In genomic region chr7:138226851-138227250, GRCh38 we compare ENCODE assay signal across 26 cellular contexts.
"Had no signal": no experiment of that assay in that cellular context is flagged by ENCODE, and none has a peak within 500 bp of the region (broad histone marks: within the 10 kb centered on the region; RNA-seq: fewer than 3 reads in every experiment).

No MANE protein-coding gene starts in this region.

- H3K36me3 Mint-ChIP-seq: activated CD4-positive, alpha-beta memory T cell treated with anti-CD3 and anti-CD28 coated beads for 36 hours had no signal

- H3K27ac ChIP-seq: ascending aorta, body of pancreas, Peyer's patch, RWPE1, SJCRH30, VCaP had no signal

- H3K9ac ChIP-seq: SK-N-SH had no signal

- H3K4me1 Mint-ChIP-seq: activated CD4-positive, alpha-beta T cell treated with anti-CD3 and anti-CD28 coated beads, Interleukin-2, amount 10 ng/mL, durations not matched to agents 7 days and 5 days had no signal

- H3K27ac Mint-ChIP-seq: activated CD4-positive, alpha-beta memory T cell treated with anti-CD3 and anti-CD28 coated beads for 36 hours; activated CD4-positive, alpha-beta T cell treated with anti-CD3 and anti-CD28 coated beads, Interleukin-2, amount 10 ng/mL, durations not matched to agents 7 days and 5 days; activated naive CD4-positive, alpha-beta T cell treated with anti-CD3 and anti-CD28 coated beads, Interleukin-2, amount 50 U/mL, for 72 hours; activated naive CD8-positive, alpha-beta T cell treated with anti-CD3 and anti-CD28 coated beads, Interleukin-2, amount 50 U/mL, for 24 hours had no signal

- H3K36me3 ChIP-seq: ascending aorta, Peyer's patch, SJCRH30 had no signal

- H3K4me3 ChIP-seq: ascending aorta, body of pancreas, Peyer's patch, SJCRH30 had no signal

- H3K27me3 ChIP-seq: ascending aorta, body of pancreas, Peyer's patch, SJCRH30 had no signal

- H3K4me1 ChIP-seq: ascending aorta, body of pancreas, Peyer's patch, SJCRH30 had no signal

- H3K27me3 Mint-ChIP-seq: activated CD4-positive, alpha-beta T cell treated with anti-CD3 and anti-CD28 coated beads, Interleukin-2, amount 10 ng/mL, durations not matched to agents 7 days and 5 days; activated naive CD8-positive, alpha-beta T cell treated with anti-CD3 and anti-CD28 coated beads, Interleukin-2, amount 50 U/mL, for 24 hours had no signal

- DNase-seq: activated CD4-positive, alpha-beta memory T cell treated with anti-CD3 and anti-CD28 coated beads for 36 hours; activated CD4-positive, alpha-beta T cell treated with anti-CD3 and anti-CD28 coated beads, Interleukin-2, amount 10 ng/mL, durations not matched to agents 7 days and 5 days; activated CD4-positive, CD25-positive, alpha-beta regulatory T cell; activated CD8-positive, alpha-beta memory T cell treated with anti-CD3 and anti-CD28 coated beads for 24 hours; activated effector memory CD4-positive, alpha-beta T cell treated with anti-CD3 and anti-CD28 coated beads, Interleukin-2, amount 50 U/mL, for 16 hours; activated naive CD4-positive, alpha-beta T cell treated with Interleukin-2 at 50 U/mL for 16 hours; activated naive CD8-positive, alpha-beta T cell treated with anti-CD3 and anti-CD28 coated beads, Interleukin-2, amount 50 U/mL, for 24 hours; activated T-cell treated with anti-CD3 and anti-CD28 coated beads, Interleukin-2, amount 50 U/mL, for 4 hours; amniotic stem cell; body of pancreas; Karpas-422; MM.1S; NCI-H1105 treated with DMSO at 0.1 percent for 48 hours; NCI-H1436 treated with DMSO at 0.1 percent for 48 hours; NCI-H187; NCI-H2081 treated with DMSO at 0.1 percent for 48 hours; NCI-H510A treated with DMSO at 0.1 percent for 48 hours; Peyer's patch; Right ventricle myocardium superior; SJCRH30; T-helper 1 cell had no signal

- H3K4me3 Mint-ChIP-seq: activated CD4-positive, alpha-beta memory T cell treated with anti-CD3 and anti-CD28 coated beads for 36 hours; activated CD4-positive, alpha-beta T cell treated with anti-CD3 and anti-CD28 coated beads, Interleukin-2, amount 10 ng/mL, durations not matched to agents 7 days and 5 days; activated naive CD8-positive, alpha-beta T cell treated with anti-CD3 and anti-CD28 coated beads, Interleukin-2, amount 50 U/mL, for 24 hours; activated T-cell treated with anti-CD3 and anti-CD28 coated beads, Interleukin-2, amount 50 U/mL, for 4 hours had no signal

- H3K9me3 Mint-ChIP-seq: activated CD4-positive, alpha-beta memory T cell treated with anti-CD3 and anti-CD28 coated beads for 36 hours; activated CD4-positive, alpha-beta T cell treated with anti-CD3 and anti-CD28 coated beads, Interleukin-2, amount 10 ng/mL, durations not matched to agents 7 days and 5 days; activated T-cell treated with anti-CD3 and anti-CD28 coated beads, Interleukin-2, amount 50 U/mL, for 4 hours had no signal

- H3K9me3 ChIP-seq: ascending aorta, body of pancreas, Peyer's patch, SJCRH30, SK-N-SH had no signal
